Comparison of ENCODE assay signal across 9 cellular contexts in genomic region chr18:59927246-59927825, GRCh38. TPM values are rescaled to one million over a fixed set of nuclear protein-coding genes. Genes with fewer than 3 reads are reported as not detected.
DNase-seq lines count a peak whose midpoint lies in the region; ATAC-seq, FAIRE-seq and TF ChIP-seq lines count a peak whose summit lies in the region.
"Had no signal": no experiment of that assay in that cellular context is flagged by ENCODE, and none has a peak within 500 bp of the region (broad histone marks: within the 10 kb centered on the region; RNA-seq: fewer than 3 reads in every experiment).

No MANE protein-coding gene starts in this region.

- H3K9me3 ChIP-seq in astrocyte (ENCODE audit: insufficient read depth, low read depth, low read length): no peaks in the 10 kb centered on the region
- H3K9me3 ChIP-seq in MM.1S (replicated peaks; ENCODE audit: insufficient read depth, low read length): no peaks in the 10 kb centered on the region

- H3K79me2 ChIP-seq in ACC112 (ENCODE audit: control insufficient read depth, insufficient read depth, low read length, unreplicated experiment) (no peaks in the 10 kb centered on the region), astrocyte (ENCODE audit: insufficient read depth, low read length) (no peaks in the 10 kb centered on the region), MM.1S (ENCODE audit: low read length) (no peaks in the 10 kb centered on the region)

- peak; percentile 77 for DNase-seq in astrocyte (ENCODE audit: low read depth)
- no peak for DNase-seq in NCI-H187 treated with DMSO at 0.1 percent for 48 hours (lab: John Stamatoyannopoulos, UW)
- no peak for DNase-seq in progenitor cell of endocrine pancreas (ENCODE audit: low spot score, unreplicated experiment)
- no peak for DNase-seq in NCI-H128 (lab: John Stamatoyannopoulos, UW; ENCODE audit: unreplicated experiment)
- DNase-seq in MM.1S: no peak

- H3K9me2 ChIP-seq in MM.1S (replicated peaks; ENCODE audit: insufficient read depth, low read length): no peaks in the 10 kb centered on the region

- no peak overlapping the region for H3K27ac ChIP-seq in ACC112 (ENCODE audit: low read depth, low read length)
- H3K27ac ChIP-seq in astrocyte (ENCODE audit: low read depth, low read length): no peak overlapping the region
- H3K27ac ChIP-seq in MM.1S (ENCODE audit: low read length): no peak overlapping the region

- H3K36me3 ChIP-seq in ACC112 (ENCODE audit: insufficient read depth, low read length): no peaks in the 10 kb centered on the region
- no peaks in the 10 kb centered on the region for H3K36me3 ChIP-seq in astrocyte (ENCODE audit: insufficient read depth, low read length)
- H3K36me3 ChIP-seq in MM.1S (replicated peaks; ENCODE audit: insufficient read depth, low read length): no peaks in the 10 kb centered on the region

- H3K4me3 ChIP-seq in ACC112 (ENCODE audit: low read depth, low read length) (no peak overlapping the region), astrocyte (ENCODE audit: insufficient read depth, low read depth, low read length) (no peak overlapping the region), MM.1S (ENCODE audit: low read length) (no peak overlapping the region)
- H3K4me3 ChIP-seq: skin epidermis had no signal

- H3K27me3 Mint-ChIP-seq in astrocyte (ENCODE audit: low read depth, unreplicated experiment): no peaks in the 10 kb centered on the region
- peaks cover 5% of the 10 kb centered on the region for H3K27me3 Mint-ChIP-seq in progenitor cell of endocrine pancreas

- no peak overlapping the region for H3K27ac Mint-ChIP-seq in astrocyte (ENCODE audit: unreplicated experiment)
- H3K27ac Mint-ChIP-seq in progenitor cell of endocrine pancreas: no peak overlapping the region

- H3K4me3 Mint-ChIP-seq in astrocyte (ENCODE audit: unreplicated experiment) (no peak overlapping the region), progenitor cell of endocrine pancreas (ENCODE audit: low read depth) (no peak overlapping the region)

- H3K27me3 ChIP-seq in ACC112 (ENCODE audit: insufficient read depth, low read length) (no peaks in the 10 kb centered on the region), astrocyte (ENCODE audit: insufficient read depth, low read length) (no peaks in the 10 kb centered on the region), MM.1S (replicated peaks; ENCODE audit: insufficient read depth, low read length) (no peaks in the 10 kb centered on the region)

- no peak for TF ChIP-seq CTCF in astrocyte (IDR thresholded peaks at IDR 0.05; ENCODE audit: insufficient read depth, low read depth, low read length)
- TF ChIP-seq CTCF in progenitor cell of endocrine pancreas (IDR thresholded peaks at IDR 0.05; ENCODE audit: unreplicated experiment): no peak
- TF ChIP-seq CTCF in MM.1S (IDR thresholded peaks at IDR 0.05; ENCODE audit: low read length): no peak

- peaks cover 9% of the 10 kb centered on the region for H3K4me1 Mint-ChIP-seq in astrocyte (ENCODE audit: low read depth, unreplicated experiment)
- H3K4me1 Mint-ChIP-seq in progenitor cell of endocrine pancreas (ENCODE audit: low read depth): no peaks in the 10 kb centered on the region

- H3K4me1 ChIP-seq in ACC112 (ENCODE audit: control insufficient read depth, insufficient read depth, low read length, unreplicated experiment): peaks cover 4% of the 10 kb centered on the region
- no peaks in the 10 kb centered on the region for H3K4me1 ChIP-seq in astrocyte (ENCODE audit: insufficient read depth, low read length)
- no peaks in the 10 kb centered on the region for H3K4me1 ChIP-seq in MM.1S (ENCODE audit: low read length)

- no peaks in the 10 kb centered on the region for H4K20me1 ChIP-seq in astrocyte (ENCODE audit: insufficient read depth, low read length)
- H4K20me1 ChIP-seq in MM.1S (ENCODE audit: insufficient read depth, low read length): no peaks in the 10 kb centered on the region

- H2AFZ ChIP-seq in ACC112 (ENCODE audit: low read length, unreplicated experiment) (peak overlapping the region; percentile 73), astrocyte (ENCODE audit: low read depth, low read length) (no peak overlapping the region), MM.1S (ENCODE audit: low read length) (no peak overlapping the region)

- H3K9me3 Mint-ChIP-seq in astrocyte (ENCODE audit: unreplicated experiment) (no peaks in the 10 kb centered on the region), progenitor cell of endocrine pancreas (ENCODE audit: low read depth) (no peaks in the 10 kb centered on the region)

- FAIRE-seq in astrocyte (lab: Jason Lieb, UNC): no peak

- no peaks in the 10 kb centered on the region for H3F3A ChIP-seq in MM.1S (ENCODE audit: insufficient read depth, low read length)

- H3K36me3 Mint-ChIP-seq in astrocyte (ENCODE audit: low read depth, unreplicated experiment) (no peaks in the 10 kb centered on the region), progenitor cell of endocrine pancreas (ENCODE audit: insufficient read depth) (no peaks in the 10 kb centered on the region)

- ATAC-seq in GM19035 (IDR thresholded peaks at IDR 0.05; ENCODE audit: unreplicated experiment) (peak; percentile 85), HG03045 (IDR thresholded peaks at IDR 0.05; ENCODE audit: unreplicated experiment) (peak; percentile 87)

- H3K4me2 ChIP-seq in astrocyte (ENCODE audit: low read length) (no peak overlapping the region), MM.1S (ENCODE audit: low read depth, low read length) (no peak overlapping the region)

- no peak overlapping the region for H3K9ac ChIP-seq in astrocyte (ENCODE audit: low read length)
- H3K9ac ChIP-seq in MM.1S (ENCODE audit: low read length): no peak overlapping the region

RNA-seq across cellular contexts. Expression of gene PMAIP1, which starts 27.5 kb away (rescaled TPM):
- 91.0 and 98.1 TPM in 2 replicates for total RNA-seq in astrocyte
- 4.6 and 4.9 TPM in 2 replicates for total RNA-seq in progenitor cell of endocrine pancreas

Comparison
In these comparisons a context has a peak if more than half of its experiments do, and no peak if none do; other contexts are left out.
1. RNA of gene PMAIP1, which starts 27.5 kb away (total RNA-seq): 91.0 to 98.1 TPM in astrocyte; 4.6 to 4.9 TPM in progenitor cell of endocrine pancreas; every median in the first group is over 10 times any median in the second.